ENCODE assay signal across 18 cellular contexts in the genomic region with DNA sequence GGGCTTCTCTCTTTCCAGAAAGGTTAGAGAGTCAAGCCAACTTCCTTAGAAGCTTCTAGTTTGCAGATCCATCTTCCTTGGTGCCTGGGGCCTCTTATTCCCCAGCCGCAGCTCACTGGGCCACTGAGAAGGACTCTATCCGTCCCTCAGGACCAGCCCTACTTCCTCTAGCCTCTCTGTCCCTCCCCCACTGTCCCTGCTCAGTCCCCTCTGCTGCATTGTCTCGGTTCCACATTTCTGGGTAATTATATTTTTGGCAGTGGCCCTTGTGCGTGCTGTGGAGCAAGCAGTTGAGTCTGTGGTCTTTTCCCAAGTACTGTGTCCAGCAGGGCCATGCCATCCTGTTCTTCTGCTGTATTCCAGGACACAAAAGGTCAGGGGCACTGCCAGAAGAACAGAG. TPM values are rescaled to one million over a fixed set of nuclear protein-coding genes. Genes with fewer than 3 reads are reported as not detected.
"Had no signal": no experiment of that assay in that cellular context is flagged by ENCODE, and none has a peak within 500 bp of the region (broad histone marks: within the 10 kb centered on the region; RNA-seq: fewer than 3 reads in every experiment).

No MANE protein-coding gene starts in this region.

- H3K27ac Mint-ChIP-seq: activated CD4-positive, alpha-beta T cell treated with anti-CD3 and anti-CD28 coated beads, Interleukin-2, amount 10 ng/mL, durations not matched to agents 7 days and 5 days; activated naive CD4-positive, alpha-beta T cell treated with anti-CD3 and anti-CD28 coated beads for 36 hours; activated T-helper 17 cell treated with anti-CD3 and anti-CD28 coated beads, Interleukin-2, amount 50 U/mL, for 72 hours; memory B cell; stimulated activated memory B cell treated with anti-CD40 and anti-IgM and Interleukin-4, amounts not matched to agents 10 μg/mL and 1 μg/mL and 100 μg/mL, for 72 hours; T-helper 2 cell treated with Interferon-gamma antibody and Interleukin-4, amounts not matched to agents 5 μg/mL and 100 μg/mL, for 36 hours had no signal

- H3K36me3 ChIP-seq: ascending aorta, breast epithelium, thyroid gland, uterus had no signal

- H3K4me3 ChIP-seq: ascending aorta, breast epithelium, dorsolateral prefrontal cortex, thyroid gland, uterus had no signal

- H3K27ac ChIP-seq: ascending aorta, breast epithelium, dorsolateral prefrontal cortex, thyroid gland, uterus had no signal

- H3K4me3 Mint-ChIP-seq: activated CD4-positive, alpha-beta T cell treated with anti-CD3 and anti-CD28 coated beads, Interleukin-2, amount 10 ng/mL, durations not matched to agents 7 days and 5 days; activated naive CD4-positive, alpha-beta T cell treated with anti-CD3 and anti-CD28 coated beads for 36 hours; activated T-helper 17 cell treated with anti-CD3 and anti-CD28 coated beads, Interleukin-2, amount 50 U/mL, for 72 hours; memory B cell; naive thymus-derived CD8-positive, alpha-beta T cell; stimulated activated memory B cell treated with anti-CD40 and anti-IgM and Interleukin-4, amounts not matched to agents 10 μg/mL and 1 μg/mL and 100 μg/mL, for 72 hours; T-helper 2 cell treated with Interferon-gamma antibody and Interleukin-4, amounts not matched to agents 5 μg/mL and 100 μg/mL, for 36 hours had no signal

- H3K4me1 Mint-ChIP-seq: activated T-helper 17 cell treated with anti-CD3 and anti-CD28 coated beads, Interleukin-2, amount 50 U/mL, for 72 hours; memory B cell; naive thymus-derived CD8-positive, alpha-beta T cell; stimulated activated memory B cell treated with anti-CD40 and anti-IgM and Interleukin-4, amounts not matched to agents 10 μg/mL and 1 μg/mL and 100 μg/mL, for 72 hours had no signal

- DNase-seq: activated CD4-positive, alpha-beta T cell treated with anti-CD3 and anti-CD28 coated beads, Interleukin-2, amount 10 ng/mL, durations not matched to agents 7 days and 5 days; activated CD8-positive, alpha-beta memory T cell treated with anti-CD3 and anti-CD28 coated beads for 24 hours; activated naive CD4-positive, alpha-beta T cell treated with anti-CD3 and anti-CD28 coated beads for 36 hours; activated T-cell treated with anti-CD3 and anti-CD28 coated beads for 4 hours; dorsolateral prefrontal cortex; left ventricle myocardium superior; naive thymus-derived CD8-positive, alpha-beta T cell; retina; stimulated activated CD4-positive, alpha-beta T cell treated with anti-CD3 and anti-CD28 coated beads, Interleukin-2, amount 100 ng/mL, for 48 hours; thyroid gland; uterus had no signal

- H3K36me3 Mint-ChIP-seq: memory B cell; naive thymus-derived CD8-positive, alpha-beta T cell; stimulated activated memory B cell treated with anti-CD40 and anti-IgM and Interleukin-4, amounts not matched to agents 10 μg/mL and 1 μg/mL and 100 μg/mL, for 72 hours had no signal

- H3K27me3 ChIP-seq: ascending aorta, breast epithelium, thyroid gland, uterus had no signal

- H3K4me1 ChIP-seq: ascending aorta, breast epithelium, thyroid gland, uterus had no signal

- H3K9me3 Mint-ChIP-seq: activated CD4-positive, alpha-beta T cell treated with anti-CD3 and anti-CD28 coated beads, Interleukin-2, amount 10 ng/mL, durations not matched to agents 7 days and 5 days; activated naive CD4-positive, alpha-beta T cell treated with anti-CD3 and anti-CD28 coated beads for 36 hours; activated T-helper 17 cell treated with anti-CD3 and anti-CD28 coated beads, Interleukin-2, amount 50 U/mL, for 72 hours; naive thymus-derived CD8-positive, alpha-beta T cell; T-helper 2 cell treated with Interferon-gamma antibody and Interleukin-4, amounts not matched to agents 5 μg/mL and 100 μg/mL, for 36 hours had no signal

- ATAC-seq: activated T-helper 17 cell treated with anti-CD3 and anti-CD28 coated beads, Interleukin-2, amount 50 U/mL, for 72 hours; naive thymus-derived CD8-positive, alpha-beta T cell; stimulated activated memory B cell treated with anti-CD40 and anti-IgM and Interleukin-4, amounts not matched to agents 10 μg/mL and 1 μg/mL and 100 μg/mL, for 72 hours had no signal

- FAIRE-seq: keratinocyte had no signal

- H3K9me3 ChIP-seq: ascending aorta, breast epithelium, thyroid gland, uterus had no signal

RNA-seq across cellular contexts. Expression of a gene that starts 17.8 kb away (rescaled TPM):
- total RNA-seq: activated CD4-positive, alpha-beta T cell treated with anti-CD3 and anti-CD28 coated beads, Interleukin-2, amount 10 ng/mL, durations not matched to agents 7 days and 5 days; activated naive CD4-positive, alpha-beta T cell treated with anti-CD3 and anti-CD28 coated beads for 36 hours; activated T-helper 17 cell treated with anti-CD3 and anti-CD28 coated beads, Interleukin-2, amount 50 U/mL, for 72 hours; naive thymus-derived CD8-positive, alpha-beta T cell had no signal
- polyA plus RNA-seq: naive thymus-derived CD8-positive, alpha-beta T cell had no signal
